ENCODE assay signal across 18 cellular contexts in the genomic region with DNA sequence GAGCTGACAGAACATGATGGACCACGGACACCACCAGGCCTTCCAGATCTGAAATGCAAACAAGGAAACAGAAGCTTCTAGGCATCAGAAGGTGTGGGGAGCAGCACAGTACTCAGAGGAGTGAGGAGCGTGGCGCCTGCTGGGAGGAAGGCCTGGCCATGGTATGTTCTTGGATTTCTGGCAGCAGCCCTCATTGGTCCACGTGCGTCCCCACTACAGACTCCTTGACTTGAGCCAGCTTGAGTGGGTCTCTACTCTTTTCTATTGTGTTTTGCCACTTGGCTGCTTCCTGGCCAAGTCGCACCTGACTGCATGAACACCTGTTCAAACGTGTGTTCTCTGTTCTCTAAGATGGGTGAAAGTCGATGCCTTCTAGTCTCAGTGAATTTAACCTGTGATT. TPM values are rescaled to one million over a fixed set of nuclear protein-coding genes. Genes with fewer than 3 reads are reported as not detected.
"Had no signal": no experiment of that assay in that cellular context is flagged by ENCODE, and none has a peak within 500 bp of the region (broad histone marks: within the 10 kb centered on the region; RNA-seq: fewer than 3 reads in every experiment).

No MANE protein-coding gene starts in this region.

- H3K4me1 Mint-ChIP-seq: activated naive CD4-positive, alpha-beta T cell treated with anti-CD3 and anti-CD28 coated beads, Interleukin-2, amount 50 U/mL, for 24 hours; stimulated activated effector memory CD8-positive, alpha-beta T cell treated with anti-CD3 and anti-CD28 coated beads, Interleukin-12 subunit alpha, Interleukin-12 subunit beta, amount 100 ng/mL, for 72 hours had no signal

- H3K9me3 ChIP-seq: left ventricle myocardium inferior had no signal

- H3K9me3 Mint-ChIP-seq: activated naive CD4-positive, alpha-beta T cell treated with anti-CD3 and anti-CD28 coated beads, Interleukin-2, amount 50 U/mL, for 24 hours; dendritic cell treated with granulocyte-macrophage colony-stimulating factor and Interleukin-4, amounts not matched to agents 40 ng/mL and 50 ng/mL, for 4 days; memory B cell; natural killer cell; stimulated activated effector memory CD8-positive, alpha-beta T cell treated with anti-CD3 and anti-CD28 coated beads, Interleukin-12 subunit alpha, Interleukin-12 subunit beta, amount 100 ng/mL, for 72 hours had no signal

- H3K36me3 Mint-ChIP-seq: natural killer cell had no signal

- H3K4me1 ChIP-seq: left ventricle myocardium inferior had no signal

- H3K27ac Mint-ChIP-seq: activated naive CD4-positive, alpha-beta T cell treated with anti-CD3 and anti-CD28 coated beads, Interleukin-2, amount 50 U/mL, for 24 hours; dendritic cell treated with granulocyte-macrophage colony-stimulating factor and Interleukin-4, amounts not matched to agents 40 ng/mL and 50 ng/mL, for 4 days; memory B cell; natural killer cell; progenitor cell of endocrine pancreas had no signal

- H3K27me3 Mint-ChIP-seq: activated naive CD4-positive, alpha-beta T cell treated with anti-CD3 and anti-CD28 coated beads, Interleukin-2, amount 50 U/mL, for 24 hours; dendritic cell treated with granulocyte-macrophage colony-stimulating factor and Interleukin-4, amounts not matched to agents 40 ng/mL and 50 ng/mL, for 4 days; memory B cell; progenitor cell of endocrine pancreas had no signal

- H3K27me3 ChIP-seq: brain microvascular endothelial cell had no signal

- DNase-seq: activated CD4-positive, CD25-positive, alpha-beta regulatory T cell; amygdala; brain microvascular endothelial cell; kidney; left ventricle myocardium inferior; natural killer cell; nucleus accumbens; right cardiac atrium; small intestine; trophoblast cell had no signal

- H3K27ac ChIP-seq: brain microvascular endothelial cell, left ventricle myocardium inferior had no signal

- H3K4me3 ChIP-seq: left ventricle myocardium inferior had no signal

- ATAC-seq: natural killer cell; right cardiac atrium; stimulated activated effector memory CD8-positive, alpha-beta T cell treated with anti-CD3 and anti-CD28 coated beads, Interleukin-12 subunit alpha, Interleukin-12 subunit beta, amount 100 ng/mL, for 72 hours had no signal

- H3K4me3 Mint-ChIP-seq: activated naive CD4-positive, alpha-beta T cell treated with anti-CD3 and anti-CD28 coated beads, Interleukin-2, amount 50 U/mL, for 24 hours; dendritic cell treated with granulocyte-macrophage colony-stimulating factor and Interleukin-4, amounts not matched to agents 40 ng/mL and 50 ng/mL, for 4 days; memory B cell; natural killer cell; stimulated activated effector memory CD8-positive, alpha-beta T cell treated with anti-CD3 and anti-CD28 coated beads, Interleukin-12 subunit alpha, Interleukin-12 subunit beta, amount 100 ng/mL, for 72 hours had no signal

RNA-seq across cellular contexts. Expression of a gene that starts 30.4 kb away (rescaled TPM):
- total RNA-seq: epithelial cell of proximal tubule, kidney, left ventricle myocardium inferior, mucosa of gallbladder, natural killer cell, progenitor cell of endocrine pancreas, right cardiac atrium, subcutaneous adipose tissue had no signal

RNA-seq across cellular contexts. Expression of a gene that starts 49.2 kb away (rescaled TPM):
- total RNA-seq: epithelial cell of proximal tubule, kidney, left ventricle myocardium inferior, mucosa of gallbladder, natural killer cell, progenitor cell of endocrine pancreas, right cardiac atrium, subcutaneous adipose tissue had no signal
